Comparison of ENCODE assay signal across 8 cellular contexts in genomic region chr5:94968507-94969095, GRCh38.
DNase-seq lines count a peak whose midpoint lies in the region; ATAC-seq and TF ChIP-seq lines count a peak whose summit lies in the region.

No MANE protein-coding gene starts in this region.

- intact Hi-C loops in Caco-2 (cut with micrococcal nuclease; ENCODE audit: unreplicated experiment), result loop anchor here (1.0 to 10.0 kb wide), 7 partner anchors 146 to 540 kb away; no protein-coding TSS in a partner anchor
- intact Hi-C loops in activated B cell treated with CpG ODN at 0.5 μM for 24 hours (cut with micrococcal nuclease), result no loop called here
- intact Hi-C loops in heart right ventricle (cut with DNase I), result loop anchor here in 8 of 10 donors (2.0 to 10.0 kb wide), 4 partner anchors 266 to 292 kb away; no protein-coding TSS in a partner anchor

- no peak overlapping the region for H3K27ac ChIP-seq in heart right ventricle

- POLR2A ChIA-PET in Caco-2 (lab: Charles Lee), result no interaction called here
- POLR2A ChIA-PET in activated B cell treated with CpG ODN at 0.5 μM for 24 hours (lab: Charles Lee), result no interaction called here

- H3K27me3 ChIP-seq in Caco-2 (replicated peaks; ENCODE audit: control insufficient read depth, insufficient read depth, low read length) (no peaks in the 10 kb centered on the region), heart right ventricle (no peaks in the 10 kb centered on the region)

- 48 to 50% methylated on average over 5 of the region's 5 CpGs for WGBS in heart right ventricle, 2 donors

- H3K36me3 Mint-ChIP-seq in Caco-2 (ENCODE audit: insufficient read depth, unreplicated experiment), result no peaks in the 10 kb centered on the region
- no peaks in the 10 kb centered on the region for H3K36me3 Mint-ChIP-seq in activated B cell treated with CpG ODN at 0.5 μM for 24 hours (ENCODE audit: low read depth)

- ATAC-seq in GM19035 (IDR thresholded peaks at IDR 0.05; ENCODE audit: unreplicated experiment), result peak; percentile 79
- peak; percentile 67 for ATAC-seq in HG03432 (IDR thresholded peaks at IDR 0.05; ENCODE audit: unreplicated experiment)
- ATAC-seq in activated B cell treated with CpG ODN at 0.5 μM for 24 hours (ENCODE audit: low read depth), result peak; percentile 49
- ATAC-seq in heart right ventricle, result peak in 7 of 8 donors; percentile 55 to 79 (median 71)
- ATAC-seq in GM21447 (IDR thresholded peaks at IDR 0.05; ENCODE audit: unreplicated experiment), result no peak

- DNase-seq in Caco-2, result peak; percentile 46 to 68
- peak; percentile 58 to 73 for DNase-seq in NCI-H446 (lab: John Stamatoyannopoulos, UW)
- DNase-seq in activated B cell treated with CpG ODN at 0.5 μM for 24 hours, result no peak
- peak in 1 of 2 donors; percentile 24 for DNase-seq in heart right ventricle
- peak; percentile 47 for DNase-seq in retinal pigment epithelial cell (ENCODE audit: low read depth)

- H3K9me3 ChIP-seq in Caco-2 (no peaks in the 10 kb centered on the region), heart right ventricle (peaks cover 0 to 18% (median 0%) of the 10 kb centered on the region in 11 donors)

- TF ChIP-seq CTCF in Caco-2 (IDR thresholded peaks at IDR 0.05; ENCODE audit: insufficient read depth in 1 of 2, low read depth in 1 of 2, low read length in 1 of 2, severe bottlenecking in 1 of 2, unreplicated experiment in 1 of 2), result peak; percentile 66 to 75
- no peak for TF ChIP-seq CTCF in activated B cell treated with CpG ODN at 0.5 μM for 24 hours (IDR thresholded peaks at IDR 0.05)
- peak; percentile 55 to 85 (median 73) for TF ChIP-seq CTCF in heart right ventricle (IDR thresholded peaks at IDR 0.05)
- TF ChIP-seq CTCF in retinal pigment epithelial cell (conservative IDR thresholded peaks at IDR 0.05; ENCODE audit: low read depth, low read length), result peak; percentile 72

- peaks cover 9% of the 10 kb centered on the region for H3K27me3 Mint-ChIP-seq in Caco-2 (ENCODE audit: insufficient read depth, unreplicated experiment)
- H3K27me3 Mint-ChIP-seq in activated B cell treated with CpG ODN at 0.5 μM for 24 hours, result no peaks in the 10 kb centered on the region

- H3K9me3 Mint-ChIP-seq in Caco-2 (ENCODE audit: unreplicated experiment) (no peaks in the 10 kb centered on the region), activated B cell treated with CpG ODN at 0.5 μM for 24 hours (no peaks in the 10 kb centered on the region)

- H3K4me3 Mint-ChIP-seq in Caco-2 (ENCODE audit: unreplicated experiment) (no peak overlapping the region), activated B cell treated with CpG ODN at 0.5 μM for 24 hours (no peak overlapping the region)

- no TSS peak for BruUV-seq in Caco-2 (replicated peaks; lab: Mats Ljungman, UMichigan)

- no peaks in the 10 kb centered on the region for H3K4me1 ChIP-seq in Caco-2
- peaks cover 0 to 5% (median 0%) of the 10 kb centered on the region in 9 donors for H3K4me1 ChIP-seq in heart right ventricle

- H3K4me3 ChIP-seq in Caco-2 (ENCODE audit: low read depth, low read length) (no peak overlapping the region), heart right ventricle (no peak overlapping the region), retinal pigment epithelial cell (ENCODE audit: low read length) (no peak overlapping the region)

- CTCF ChIA-PET in Caco-2 (lab: Charles Lee), result interaction anchor here (0.6 to 2.1 kb wide), 10 partner anchors 18 to 586 kb away, joined by 3 to 19 read pairs (median 3); partner anchors contain the start of genes ARSK, MCTP1 and SKIC3
- CTCF ChIA-PET in activated B cell treated with CpG ODN at 0.5 μM for 24 hours (lab: Charles Lee), result interaction anchor here (0.6 to 1.4 kb wide), 8 partner anchors 8 to 295 kb away, joined by 3 to 5 read pairs (median 3); no protein-coding TSS in a partner anchor

- H3K36me3 ChIP-seq in Caco-2 (ENCODE audit: control insufficient read depth, insufficient read depth, low read length) (no peaks in the 10 kb centered on the region), heart right ventricle (no peaks in the 10 kb centered on the region)

- H3K4me1 Mint-ChIP-seq in Caco-2 (ENCODE audit: low read depth, unreplicated experiment) (no peaks in the 10 kb centered on the region), activated B cell treated with CpG ODN at 0.5 μM for 24 hours (no peaks in the 10 kb centered on the region)

- H3K27ac Mint-ChIP-seq in Caco-2 (ENCODE audit: unreplicated experiment) (no peak overlapping the region), activated B cell treated with CpG ODN at 0.5 μM for 24 hours (no peak overlapping the region)
